In genomic region chr11:90135016-90135415, GRCh38 we compare ENCODE assay signal across 9 cellular contexts. TPM values are rescaled to one million over a fixed set of nuclear protein-coding genes. Genes with fewer than 3 reads are reported as not detected.
DNase-seq lines count a peak whose midpoint lies in the region; ATAC-seq and TF ChIP-seq lines count a peak whose summit lies in the region.
"Had no signal": no experiment of that assay in that cellular context is flagged by ENCODE, and none has a peak within 500 bp of the region (broad histone marks: within the 10 kb centered on the region; RNA-seq: fewer than 3 reads in every experiment).

No MANE protein-coding gene starts in this region.

- no peaks in the 10 kb centered on the region for H3K9me3 ChIP-seq in ectodermal cell (ENCODE audit: control insufficient read depth, low read length)

- H3K4me3 ChIP-seq in AG10803 (ENCODE audit: low read length) (peak overlapping the region; percentile 63), ectodermal cell (ENCODE audit: insufficient read depth, low read depth, low read length) (peak overlapping the region; percentile 78)

- no peaks in the 10 kb centered on the region for H3K9me3 Mint-ChIP-seq in nephron

- peaks cover 11% of the 10 kb centered on the region for H3K36me3 Mint-ChIP-seq in nephron (ENCODE audit: low read depth)

- peak overlapping the region; percentile 71 to 87 (median 77) for H3K27ac Mint-ChIP-seq in nephron

- H3K4me3 Mint-ChIP-seq in nephron = peak overlapping the region; percentile 80 to 88 (median 87)

- H3K27me3 ChIP-seq in ectodermal cell (ENCODE audit: control insufficient read depth, insufficient read depth, low read length, poor library complexity, severe bottlenecking) = no peaks in the 10 kb centered on the region

- H3K4me1 Mint-ChIP-seq in nephron = peaks cover 22% of the 10 kb centered on the region

- no peaks in the 10 kb centered on the region for H3K27me3 Mint-ChIP-seq in nephron (ENCODE audit: low read depth)

- peak; percentile 0 for DNase-seq in AG10803 (ENCODE audit: low read depth)
- no peak for DNase-seq in NCI-H1048 (lab: John Stamatoyannopoulos, UW)
- DNase-seq in activated CD4-positive, CD25-positive, alpha-beta regulatory T cell treated with anti-CD3 and anti-CD28 coated beads, Interleukin-2, amount 50 U/mL, for 72 hours = no peak
- DNase-seq in middle frontal gyrus (ENCODE audit: extremely low spot score, low spot score) = no peak

- H3K4me1 ChIP-seq in ectodermal cell (ENCODE audit: control insufficient read depth, insufficient read depth, low read length) = peaks cover 14% of the 10 kb centered on the region

- WGBS in ectodermal cell, 2 experiments = 13 to 17% methylated on average over 1 to 5 of the region's 5 CpGs

- H3K27ac ChIP-seq in ectodermal cell (ENCODE audit: insufficient read depth, low read depth, low read length, poor library complexity, severe bottlenecking) = peak overlapping the region; percentile 74

- no peaks in the 10 kb centered on the region for H3K36me3 ChIP-seq in ectodermal cell (ENCODE audit: control insufficient read depth, insufficient read depth, low read length)

- ATAC-seq in HG02610 (IDR thresholded peaks at IDR 0.05; ENCODE audit: unreplicated experiment) (peak; percentile 7), GM21367 (IDR thresholded peaks at IDR 0.05; ENCODE audit: unreplicated experiment) (no peak)

- TF ChIP-seq CTCF in AG10803 (conservative IDR thresholded peaks at IDR 0.05; ENCODE audit: low read length) (no peak), nephron (IDR thresholded peaks at IDR 0.05; ENCODE audit: unreplicated experiment in 3 of 3) (no peak)

RNA-seq across cellular contexts. Expression of gene NAALAD2, which starts 0.6 kb away (rescaled TPM):
- 42.8 TPM for polyA plus RNA-seq in ectodermal cell (2013, experiment 1 of 4)
- polyA plus RNA-seq in ectodermal cell (2013, experiment 2 of 4) = 40.6 TPM
- 36.8 TPM for polyA plus RNA-seq in ectodermal cell (2013, experiment 3 of 4)
- 33.7 TPM for polyA plus RNA-seq in ectodermal cell (2013, experiment 4 of 4)

RNA-seq across cellular contexts. Expression of gene UBTFL1, which starts 49.3 kb away (rescaled TPM):
- polyA plus RNA-seq in ectodermal cell (2013, experiment 1 of 4) = not detected
- not detected for polyA plus RNA-seq in ectodermal cell (2013, experiment 2 of 4)
- polyA plus RNA-seq in ectodermal cell (2013, experiment 3 of 4) = not detected
- polyA plus RNA-seq in ectodermal cell (2013, experiment 4 of 4) = not detected
- polyA plus RNA-seq: lung had no signal
